In the genomic region with DNA sequence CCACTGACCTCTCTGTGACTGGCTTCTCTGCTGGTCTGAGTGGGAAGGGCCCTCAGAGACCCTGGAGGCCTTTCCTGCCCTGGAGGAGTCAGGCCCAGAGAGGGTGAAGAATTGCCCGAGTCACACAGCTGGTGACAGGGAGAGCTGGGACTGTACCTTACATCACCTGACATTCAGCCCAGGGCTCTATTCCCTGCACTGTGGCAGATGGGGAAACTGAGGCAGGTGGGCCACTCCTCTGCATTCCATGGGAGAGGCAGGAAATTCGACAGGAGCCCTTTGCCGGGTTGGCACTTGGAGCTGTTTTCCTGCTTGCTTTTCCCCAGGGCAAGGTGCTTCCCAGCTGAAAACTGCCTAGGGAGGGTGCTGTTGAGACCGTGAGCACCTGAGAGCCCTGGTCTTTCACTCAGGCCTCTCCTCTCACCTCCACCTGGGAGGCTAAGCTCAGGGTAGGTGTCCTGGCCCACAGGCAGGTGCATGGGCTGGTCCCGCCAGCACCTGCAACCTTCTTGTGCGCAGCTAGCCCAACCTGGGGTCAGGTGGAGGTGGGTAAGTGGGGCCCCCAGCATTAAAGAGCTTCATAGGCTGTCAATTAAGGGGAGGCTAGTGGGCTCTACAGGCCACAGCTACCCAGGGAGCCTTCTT, we compare ENCODE assay signal across 1 cellular context.
TF ChIP-seq lines count a peak whose summit lies in the region.

No MANE protein-coding gene starts in this region.

TF ChIP-seq in K562, 482 proteins besides CTCF, POLR2A, EP300 and RAD21 (continued from another document):
- TF ChIP-seq, protein P1, sequence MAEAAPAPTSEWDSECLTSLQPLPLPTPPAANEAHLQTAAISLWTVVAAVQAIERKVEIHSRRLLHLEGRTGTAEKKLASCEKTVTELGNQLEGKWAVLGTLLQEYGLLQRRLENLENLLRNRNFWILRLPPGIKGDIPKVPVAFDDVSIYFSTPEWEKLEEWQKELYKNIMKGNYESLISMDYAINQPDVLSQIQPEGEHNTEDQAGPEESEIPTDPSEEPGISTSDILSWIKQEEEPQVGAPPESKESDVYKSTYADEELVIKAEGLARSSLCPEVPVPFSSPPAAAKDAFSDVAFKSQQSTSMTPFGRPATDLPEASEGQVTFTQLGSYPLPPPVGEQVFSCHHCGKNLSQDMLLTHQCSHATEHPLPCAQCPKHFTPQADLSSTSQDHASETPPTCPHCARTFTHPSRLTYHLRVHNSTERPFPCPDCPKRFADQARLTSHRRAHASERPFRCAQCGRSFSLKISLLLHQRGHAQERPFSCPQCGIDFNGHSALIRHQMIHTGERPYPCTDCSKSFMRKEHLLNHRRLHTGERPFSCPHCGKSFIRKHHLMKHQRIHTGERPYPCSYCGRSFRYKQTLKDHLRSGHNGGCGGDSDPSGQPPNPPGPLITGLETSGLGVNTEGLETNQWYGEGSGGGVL (CRISPR knock-in tag; IDR thresholded peaks at IDR 0.05) = no peak
- no peak for TF ChIP-seq SMAD3 (CRISPR knock-in tag; conservative IDR thresholded peaks at IDR 0.05)
- TF ChIP-seq SMAD2 (IDR thresholded peaks at IDR 0.05; ENCODE audit: low read depth, low read length) = no peak
